14 cellular contexts compared by ENCODE assay signal in genomic region chr9:123069010-123069481, GRCh38. TPM values are rescaled to one million over a fixed set of nuclear protein-coding genes. Genes with fewer than 3 reads are reported as not detected.
A peak's percentile ranks its signal among the peaks of the same experiment; 100 is the strongest.
DNase-seq lines count a peak whose midpoint lies in the region; ATAC-seq, FAIRE-seq and TF ChIP-seq lines count a peak whose summit lies in the region.
"Had no signal": no experiment of that assay in that cellular context is flagged by ENCODE, and none has a peak within 500 bp of the region (broad histone marks: within the 10 kb centered on the region; RNA-seq: fewer than 3 reads in every experiment).

No MANE protein-coding gene starts in this region.

- 68% methylated on average over 3 of the region's 3 CpGs for WGBS in right cardiac atrium

- DNase-seq in right cardiac atrium (no peak), Right ventricle myocardium inferior (ENCODE audit: missing footprints) (no peak), astrocyte of the hippocampus (ENCODE audit: low read depth, low spot score) (peak; percentile 87), left lung (no peak), GM12891 (ENCODE audit: insufficient read length, low spot score) (no peak), frontal cortex (ENCODE audit: low spot score in 2 of 2) (no peak)
- DNase-seq: activated CD8-positive, alpha-beta memory T cell treated with anti-CD3 and anti-CD28 coated beads, Interleukin-2, amount 50 U/mL, for 4 hours; MM.1S; naive B cell had no signal

- H3K27me3 ChIP-seq in right cardiac atrium (ENCODE audit: control insufficient read depth, insufficient read depth) (no peaks in the 10 kb centered on the region), left lung (no peaks in the 10 kb centered on the region)
- H3K27me3 ChIP-seq: BLaER1 had no signal

- no peak for TF ChIP-seq POLR2A in GM12891 (IDR thresholded peaks at IDR 0.05; ENCODE audit: low read depth, low read length)

- intact Hi-C loops in right cardiac atrium (cut with DNase I) (no loop called here), Right ventricle myocardium inferior (cut with DNase I) (no loop called here), left lung (cut with DNase I) (no loop called here)

- H3K27ac ChIP-seq in right cardiac atrium (ENCODE audit: low read length) = no peak overlapping the region
- no peak overlapping the region for H3K27ac ChIP-seq in left lung
- H3K27ac ChIP-seq: BLaER1, epithelial cell of prostate had no signal

- peaks cover 0 to 67% of the 10 kb centered on the region in 2 donors for H3K36me3 ChIP-seq in left lung

- H3K4me3 ChIP-seq in right cardiac atrium (ENCODE audit: low read length) (no peak overlapping the region), left lung (no peak overlapping the region)
- H3K4me3 ChIP-seq: BLaER1, skin epidermis had no signal

- H3K4me1 ChIP-seq in right cardiac atrium (ENCODE audit: control insufficient read depth, insufficient read depth, low read length) (peaks cover 4% of the 10 kb centered on the region), left lung (no peaks in the 10 kb centered on the region)
- H3K4me1 ChIP-seq: BLaER1 had no signal

- TF ChIP-seq CTCF in left lung (IDR thresholded peaks at IDR 0.05) = no peak

- ATAC-seq in right cardiac atrium = peak; percentile 43 to 61
- no peak for ATAC-seq in Right ventricle myocardium inferior
- ATAC-seq in left lung = peak; percentile 49
- no peak for ATAC-seq in HG02870 (IDR thresholded peaks at IDR 0.05; ENCODE audit: unreplicated experiment)
- ATAC-seq in HG03432 (IDR thresholded peaks at IDR 0.05; ENCODE audit: unreplicated experiment) = no peak

- no peaks in the 10 kb centered on the region for H3K9me3 ChIP-seq in right cardiac atrium (ENCODE audit: control insufficient read depth, low read length)
- H3K9me3 ChIP-seq in left lung = no peaks in the 10 kb centered on the region
- H3K9me3 ChIP-seq: BLaER1 had no signal

- FAIRE-seq in GM12891 (lab: Jason Lieb, UNC) = no peak
- FAIRE-seq in frontal cortex (lab: Jason Lieb, UNC) = no peak

TF ChIP-seq in GM12891, 5 proteins besides CTCF, POLR2A, EP300 and RAD21:
- TF ChIP-seq PAX5 (IDR thresholded peaks at IDR 0.05; ENCODE audit: insufficient read depth, low read length, severe bottlenecking) = no peak
- TF ChIP-seq SPI1 (IDR thresholded peaks at IDR 0.05; ENCODE audit: low read depth, low read length) = no peak
- TF ChIP-seq POLR2AphosphoS5 (IDR thresholded peaks at IDR 0.05; ENCODE audit: low read depth, low read length) = no peak
- TF ChIP-seq TAF1 (IDR thresholded peaks at IDR 0.05; ENCODE audit: low read depth, low read length) = no peak
- no peak for TF ChIP-seq POU2F2 (IDR thresholded peaks at IDR 0.05; ENCODE audit: low read depth, low read length)

RNA-seq across cellular contexts. Expression of gene GPR21, which starts 35.6 kb away (rescaled TPM):
- 1 to 10 TPM in 2 of 4 donors, under 1 TPM in 1, not detected in 1; 0.82 to 1.1 (median 1.0) TPM for total RNA-seq in right cardiac atrium
- polyA plus RNA-seq in right cardiac atrium = 0.36 TPM
- total RNA-seq in Right ventricle myocardium inferior = 0.49 TPM
- under 1 TPM; 0.37 to 0.41 TPM for total RNA-seq in left lung
- 0.10 TPM for polyA plus RNA-seq in GM12891 (2012; ENCODE audit: low read depth, missing spikeins)
- 28.9 TPM for total RNA-seq in frontal cortex

Comparison
In these comparisons a context has a peak if more than half of its experiments do, and no peak if none do; other contexts are left out.
1. ATAC-seq: peak in right cardiac atrium (2 of 2) and left lung (single experiment); none in Right ventricle myocardium inferior (single experiment), HG02870 (single experiment) and HG03432 (single experiment).
2. RNA of gene GPR21, which starts 35.6 kb away (total RNA-seq): 28.9 TPM in frontal cortex (single experiment); 0.82 to 1.1 TPM in right cardiac atrium, 0.49 TPM in Right ventricle myocardium inferior (single experiment) and 0.37 to 0.41 TPM in left lung; every median in the first group is over 10 times any median in the second.